ENCODE assay signal across 8 cellular contexts in genomic region chr21:30395731-30396130, GRCh38. TPM values are rescaled to one million over a fixed set of nuclear protein-coding genes. Genes with fewer than 3 reads are reported as not detected.
"Had no signal": no experiment of that assay in that cellular context is flagged by ENCODE, and none has a peak within 500 bp of the region (broad histone marks: within the 10 kb centered on the region; RNA-seq: fewer than 3 reads in every experiment).

KRTAP13-1 (plus strand) TSS chr21:30396031; CDS start chr21:30396087, 56 bp downstream.

- H3K4me3 Mint-ChIP-seq: IgD-negative memory B cell had no signal

- DNase-seq: IMR-90, KBM-7 had no signal

- H3K27ac ChIP-seq: HL-60 had no signal

- H3K4me3 ChIP-seq: K562 had no signal

- H3K4me1 Mint-ChIP-seq: IgD-negative memory B cell had no signal

- H3K27ac Mint-ChIP-seq: IgD-negative memory B cell had no signal

- H3K36me3 Mint-ChIP-seq: IgD-negative memory B cell had no signal

- H3K27me3 Mint-ChIP-seq: IgD-negative memory B cell had no signal

- ATAC-seq: HepG2, K562 had no signal

RNA-seq across cellular contexts. Expression of gene KRTAP13-1, which starts in this region (rescaled TPM):
- total RNA-seq: HepG2, HT-29, HT1080, IMR-90, K562 had no signal
- polyA plus RNA-seq: HepG2, IgD-negative memory B cell, IMR-90, K562 had no signal
